8 cellular contexts compared by ENCODE assay signal in genomic region chr1:66282343-66282852, GRCh38.
DNase-seq lines count a peak whose midpoint lies in the region; ATAC-seq and TF ChIP-seq lines count a peak whose summit lies in the region.

No MANE protein-coding gene starts in this region.

- TF ChIP-seq EP300 in SK-N-SH (IDR thresholded peaks at IDR 0.05; ENCODE audit: borderline replicate concordance in 1 of 2, low read depth in 1 of 2, low read length in 1 of 2) = no peak

- H3K9me3 Mint-ChIP-seq in osteocyte (ENCODE audit: unreplicated experiment) = peaks cover 3% of the 10 kb centered on the region

- peaks cover 6 to 17% of the 10 kb centered on the region in 2 experiments; a peak in 2 of 4 replicates for H3K4me1 ChIP-seq in SK-N-SH (ENCODE audit: control insufficient read depth in 1 of 2, insufficient read depth in 2 of 2, low read depth in 1 of 2, low read length in 1 of 2)

- H3K27ac ChIP-seq in SK-N-SH (ENCODE audit: low read depth in 2 of 2, low read length in 1 of 2) (no peak overlapping the region), brain microvascular endothelial cell (no peak overlapping the region)

- TF ChIP-seq RAD21 in SK-N-SH (IDR thresholded peaks at IDR 0.05; ENCODE audit: low read length) = no peak

- H4K20me1 ChIP-seq in SK-N-SH (ENCODE audit: insufficient read depth) = no peaks in the 10 kb centered on the region

- no peaks in the 10 kb centered on the region for H3K79me2 ChIP-seq in SK-N-SH (ENCODE audit: insufficient read depth)

- H3K27me3 ChIP-seq in SK-N-SH (ENCODE audit: insufficient read depth) = no peaks in the 10 kb centered on the region
- no peaks in the 10 kb centered on the region for H3K27me3 ChIP-seq in brain microvascular endothelial cell (replicated peaks)

- no peaks in the 10 kb centered on the region for H3K36me3 ChIP-seq in SK-N-SH (replicated peaks in 1 of 2; ENCODE audit: control insufficient read depth in 1 of 2, insufficient read depth in 2 of 2, low read length in 1 of 2)
- H3K36me3 ChIP-seq in brain microvascular endothelial cell (replicated peaks) = no peaks in the 10 kb centered on the region

- WGBS in SK-N-SH (ENCODE audit: low lambda C conversion rate) = 50% methylated on average over 2 of the region's 2 CpGs

- H3K27me3 Mint-ChIP-seq in osteocyte (ENCODE audit: unreplicated experiment) = no peaks in the 10 kb centered on the region

- CTCF ChIA-PET in SK-N-SH (lab: Yijun Ruan, JAX) = interaction anchor here (0.8 to 1.1 kb wide), 2 partner anchors 17 to 164 kb away, joined by 3 to 5 read pairs; no protein-coding TSS in a partner anchor

- no peaks in the 10 kb centered on the region for H3K9me3 ChIP-seq in SK-N-SH

- ATAC-seq in GM18508 (IDR thresholded peaks at IDR 0.05; ENCODE audit: insufficient read depth, unreplicated experiment) = peak; percentile 83
- ATAC-seq in HG02642 (IDR thresholded peaks at IDR 0.05; ENCODE audit: poor library complexity, unreplicated experiment) = peak; percentile 83

- DNase-seq in SK-N-SH (no peak), brain microvascular endothelial cell (peak; percentile 89), osteocyte (ENCODE audit: extremely low spot score, unreplicated experiment) (no peak), NCI-H2107 (lab: John Stamatoyannopoulos, UW) (no peak), erythroblast (lab: John Stamatoyannopoulos, UW) (no peak), GF-D8 (lab: John Stamatoyannopoulos, UW) (no peak)

- H3K9me2 ChIP-seq in SK-N-SH = no peaks in the 10 kb centered on the region

- no peak overlapping the region for H3K9ac ChIP-seq in SK-N-SH

- peaks cover 51% of the 10 kb centered on the region for H3K4me1 Mint-ChIP-seq in osteocyte (ENCODE audit: unreplicated experiment)

- TF ChIP-seq CTCF in SK-N-SH (IDR thresholded peaks at IDR 0.05) (no peak), brain microvascular endothelial cell (IDR thresholded peaks at IDR 0.05; ENCODE audit: low read depth, low read length, missing control alignments) (peak; percentile 48), osteocyte (IDR thresholded peaks at IDR 0.05) (peak; percentile 26)

- in situ Hi-C loops in brain microvascular endothelial cell (cut with HindIII; ENCODE audit: low pct_ligation_motif_present, low sequenced_read_pairs) = no loop called here

- H3K4me3 Mint-ChIP-seq in osteocyte (ENCODE audit: unreplicated experiment) = no peak overlapping the region

- no peak overlapping the region for H3K4me2 ChIP-seq in SK-N-SH

- no peak overlapping the region for H3K4me3 ChIP-seq in SK-N-SH (ENCODE audit: low read depth in 2 of 2, low read length in 1 of 2)
- no peak overlapping the region for H3K4me3 ChIP-seq in brain microvascular endothelial cell (ENCODE audit: low read depth, low read length)

- H3F3A ChIP-seq in SK-N-SH (replicated peaks; ENCODE audit: insufficient read depth) = no peaks in the 10 kb centered on the region

- peak overlapping the region; percentile 37; the same call in 1 of the 2 replicates for H2AFZ ChIP-seq in SK-N-SH (ENCODE audit: low read depth)

- no peaks in the 10 kb centered on the region for H3K36me3 Mint-ChIP-seq in osteocyte (ENCODE audit: unreplicated experiment)

- no peak for TF ChIP-seq POLR2A in erythroblast (IDR thresholded peaks at IDR 0.05; ENCODE audit: low read length)

- H3K27ac Mint-ChIP-seq in osteocyte (ENCODE audit: unreplicated experiment) = no peak overlapping the region

- POLR2A ChIA-PET in SK-N-SH (lab: Yijun Ruan, JAX) = no interaction called here

TF ChIP-seq in SK-N-SH, 30 proteins besides CTCF, POLR2A, EP300 and RAD21:
- TF ChIP-seq CHD2 (IDR thresholded peaks at IDR 0.05; ENCODE audit: low read length, partially characterized antibody) (no peak), RCOR1 (IDR thresholded peaks at IDR 0.05; ENCODE audit: low read length) (no peak), TCF12 (IDR thresholded peaks at IDR 0.05) (no peak), TEAD4 (IDR thresholded peaks at IDR 0.05; ENCODE audit: borderline replicate concordance, insufficient read depth) (no peak), RXRA (IDR thresholded peaks at IDR 0.05; ENCODE audit: borderline replicate concordance, low read depth) (no peak), JUND (IDR thresholded peaks at IDR 0.05) (no peak), FOSL2 (IDR thresholded peaks at IDR 0.05; ENCODE audit: borderline replicate concordance, low read depth) (no peak), YY1 (IDR thresholded peaks at IDR 0.05; ENCODE audit: low read depth) (no peak), GABPA (IDR thresholded peaks at IDR 0.05; ENCODE audit: low read depth) (no peak)
- TF ChIP-seq, protein P1, sequence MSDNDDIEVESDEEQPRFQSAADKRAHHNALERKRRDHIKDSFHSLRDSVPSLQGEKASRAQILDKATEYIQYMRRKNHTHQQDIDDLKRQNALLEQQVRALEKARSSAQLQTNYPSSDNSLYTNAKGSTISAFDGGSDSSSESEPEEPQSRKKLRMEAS (IDR thresholded peaks at IDR 0.05; ENCODE audit: low read depth) = no peak
- TF ChIP-seq, protein P2, sequence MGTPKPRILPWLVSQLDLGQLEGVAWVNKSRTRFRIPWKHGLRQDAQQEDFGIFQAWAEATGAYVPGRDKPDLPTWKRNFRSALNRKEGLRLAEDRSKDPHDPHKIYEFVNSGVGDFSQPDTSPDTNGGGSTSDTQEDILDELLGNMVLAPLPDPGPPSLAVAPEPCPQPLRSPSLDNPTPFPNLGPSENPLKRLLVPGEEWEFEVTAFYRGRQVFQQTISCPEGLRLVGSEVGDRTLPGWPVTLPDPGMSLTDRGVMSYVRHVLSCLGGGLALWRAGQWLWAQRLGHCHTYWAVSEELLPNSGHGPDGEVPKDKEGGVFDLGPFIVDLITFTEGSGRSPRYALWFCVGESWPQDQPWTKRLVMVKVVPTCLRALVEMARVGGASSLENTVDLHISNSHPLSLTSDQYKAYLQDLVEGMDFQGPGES (IDR thresholded peaks at IDR 0.05; ENCODE audit: low read depth, low read length) = no peak
- TF ChIP-seq, protein P3, sequence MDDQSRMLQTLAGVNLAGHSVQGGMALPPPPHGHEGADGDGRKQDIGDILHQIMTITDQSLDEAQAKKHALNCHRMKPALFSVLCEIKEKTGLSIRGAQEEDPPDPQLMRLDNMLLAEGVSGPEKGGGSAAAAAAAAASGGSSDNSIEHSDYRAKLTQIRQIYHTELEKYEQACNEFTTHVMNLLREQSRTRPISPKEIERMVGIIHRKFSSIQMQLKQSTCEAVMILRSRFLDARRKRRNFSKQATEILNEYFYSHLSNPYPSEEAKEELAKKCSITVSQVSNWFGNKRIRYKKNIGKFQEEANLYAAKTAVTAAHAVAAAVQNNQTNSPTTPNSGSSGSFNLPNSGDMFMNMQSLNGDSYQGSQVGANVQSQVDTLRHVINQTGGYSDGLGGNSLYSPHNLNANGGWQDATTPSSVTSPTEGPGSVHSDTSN (IDR thresholded peaks at IDR 0.05) = no peak
